In the genomic region with DNA sequence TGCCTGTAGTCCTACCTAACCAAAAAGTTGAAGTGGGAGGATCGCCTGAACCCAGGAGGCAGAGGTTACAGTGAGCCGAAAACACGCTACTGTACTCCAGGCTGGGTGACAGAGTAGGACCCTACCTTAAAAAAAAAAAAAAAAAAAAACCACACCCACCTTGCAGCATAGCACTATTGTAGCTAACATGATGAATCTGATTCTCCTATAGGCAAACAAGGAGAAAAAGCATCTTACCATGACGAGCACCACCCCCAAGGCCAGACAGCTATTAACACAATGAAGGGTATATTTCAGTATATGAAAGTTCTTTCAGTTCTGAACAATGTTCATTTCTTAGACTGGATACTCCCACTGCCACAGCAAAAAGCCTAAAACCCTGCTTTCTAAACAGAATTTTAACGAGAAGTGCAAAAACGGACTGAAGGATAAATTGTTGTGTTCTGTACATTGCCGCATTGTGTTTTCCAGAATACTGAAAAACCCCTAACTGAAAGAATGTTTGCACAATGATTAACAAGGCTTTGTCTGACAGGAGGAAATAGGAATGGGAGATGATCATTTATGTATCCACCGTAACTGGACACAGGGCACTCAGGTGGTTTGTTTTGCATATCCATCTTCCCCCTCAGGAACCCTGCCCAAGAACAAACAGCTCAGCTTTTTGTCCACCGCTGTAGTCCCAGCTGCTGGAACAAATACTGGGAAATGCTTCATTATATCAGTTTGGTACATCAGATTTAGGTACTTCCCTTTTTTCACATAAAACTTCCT, we compare ENCODE assay signal across 16 cellular contexts. TPM values are rescaled to one million over a fixed set of nuclear protein-coding genes. Genes with fewer than 3 reads are reported as not detected.
DNase-seq lines count a peak whose midpoint lies in the region; ATAC-seq, FAIRE-seq and TF ChIP-seq lines count a peak whose summit lies in the region.
"Had no signal": no experiment of that assay in that cellular context is flagged by ENCODE, and none has a peak within 500 bp of the region (broad histone marks: within the 10 kb centered on the region; RNA-seq: fewer than 3 reads in every experiment).

No MANE protein-coding gene starts in this region.

- H3K4me1 Mint-ChIP-seq in activated T-cell treated with anti-CD3 and anti-CD28 coated beads, Interleukin-2, amount 50 U/mL, for 24 hours (ENCODE audit: low read depth) = peaks cover 51% of the 10 kb centered on the region
- H3K4me1 Mint-ChIP-seq in GM23338 = peaks cover 17% of the 10 kb centered on the region

- no peak for FAIRE-seq in kidney (lab: Jason Lieb, UNC)
- FAIRE-seq: H1 had no signal

- H4K20me1 ChIP-seq in OCI-LY7 (ENCODE audit: insufficient read depth, low read length) (peaks cover 6% of the 10 kb centered on the region; the same call in 1 of the 2 replicates), GM23338 (replicated peaks; ENCODE audit: insufficient read depth) (peaks cover 29% of the 10 kb centered on the region)

- H3K79me2 ChIP-seq in OCI-LY7 (ENCODE audit: insufficient read depth, low read depth, low read length) (peaks cover 48% of the 10 kb centered on the region), GM23338 (replicated peaks; ENCODE audit: insufficient read depth) (peaks cover 94% of the 10 kb centered on the region)

- no peak for TF ChIP-seq CTCF in OCI-LY7 (conservative IDR thresholded peaks at IDR 0.05; ENCODE audit: low read length)
- no peak for TF ChIP-seq CTCF in kidney (IDR thresholded peaks at IDR 0.05; ENCODE audit: borderline replicate concordance, extremely low read depth, insufficient read depth)
- TF ChIP-seq CTCF in GM23338 (conservative IDR thresholded peaks at IDR 0.05; ENCODE audit: low read depth in 2 of 2) = no peak

- intact Hi-C loops in OCI-LY7 (cut with micrococcal nuclease; ENCODE audit: unreplicated experiment) = no loop called here
- intact Hi-C loops in kidney (cut with DNase I) = no loop called here

- H3K36me3 Mint-ChIP-seq in activated T-cell treated with anti-CD3 and anti-CD28 coated beads, Interleukin-2, amount 50 U/mL, for 24 hours (ENCODE audit: low read depth) = peaks cover 32% of the 10 kb centered on the region
- peaks cover 14% of the 10 kb centered on the region for H3K36me3 Mint-ChIP-seq in GM23338 (ENCODE audit: low read depth)

- H3K9me2 ChIP-seq in OCI-LY7 (ENCODE audit: insufficient read depth, low read length) = no peaks in the 10 kb centered on the region
- no peaks in the 10 kb centered on the region for H3K9me2 ChIP-seq in GM23338 (ENCODE audit: insufficient read depth)
- H3K9me2 ChIP-seq: SK-N-SH had no signal

- H3K27ac Mint-ChIP-seq in activated T-cell treated with anti-CD3 and anti-CD28 coated beads, Interleukin-2, amount 50 U/mL, for 24 hours = peak overlapping the region; percentile 44
- no peak overlapping the region for H3K27ac Mint-ChIP-seq in GM23338

- no peak overlapping the region for H3K9ac ChIP-seq in kidney (ENCODE audit: low read length in 2 of 2)
- H3K9ac ChIP-seq: SK-N-SH had no signal

- H3K9me3 ChIP-seq in OCI-LY7 (ENCODE audit: low read length) = no peaks in the 10 kb centered on the region
- H3K9me3 ChIP-seq in kidney (ENCODE audit: control insufficient read depth in 1 of 2, low read length in 2 of 2) = no peaks in the 10 kb centered on the region
- H3K9me3 ChIP-seq: SK-N-SH had no signal

- H3K4me2 ChIP-seq in OCI-LY7 (ENCODE audit: low read length) = peak overlapping the region; percentile 9; the same call in 1 of the 2 replicates
- H3K4me2 ChIP-seq in GM23338 = no peak overlapping the region
- H3K4me2 ChIP-seq: SK-N-SH had no signal

- BruUV-seq in OCI-LY7 (replicated peaks; lab: Mats Ljungman, UMichigan) = no TSS peak

- ATAC-seq in GM21423 (IDR thresholded peaks at IDR 0.05; ENCODE audit: unreplicated experiment) (no peak), GM23338 (no peak), GM21390 (IDR thresholded peaks at IDR 0.05; ENCODE audit: unreplicated experiment) (no peak)
- ATAC-seq: activated naive CD8-positive, alpha-beta T cell treated with anti-CD3 and anti-CD28 coated beads, Interleukin-2, amount 50 U/mL, for 24 hours; WTC11 had no signal

- 0 out of 2 replicates have a peak, but pooled peaks cover 5% of the 10 kb centered on the region for H3F3A ChIP-seq in GM23338 (replicated peaks; ENCODE audit: low read depth)

- POLR2A ChIA-PET in OCI-LY7 (lab: Charles Lee) = interaction anchor here (0.7 to 1.4 kb wide), 6 partner anchors 10 to 440 kb away, joined by 3 to 5 read pairs (median 4); partner anchors contain the start of genes PISD and PRR14L

- H3K27me3 Mint-ChIP-seq in activated T-cell treated with anti-CD3 and anti-CD28 coated beads, Interleukin-2, amount 50 U/mL, for 24 hours = no peaks in the 10 kb centered on the region
- peaks cover 6% of the 10 kb centered on the region for H3K27me3 Mint-ChIP-seq in GM23338 (ENCODE audit: insufficient read depth, low read depth, poor library complexity)
- H3K27me3 Mint-ChIP-seq: activated naive CD8-positive, alpha-beta T cell treated with anti-CD3 and anti-CD28 coated beads, Interleukin-2, amount 50 U/mL, for 24 hours; memory B cell had no signal

- no peaks in the 10 kb centered on the region for H3K27me3 ChIP-seq in GM23338 (ENCODE audit: insufficient read depth)

- H3K4me3 ChIP-seq in OCI-LY7 (ENCODE audit: low read depth, low read length, poor library complexity, severe bottlenecking) (no peak overlapping the region), kidney (ENCODE audit: low read length in 2 of 2) (no peak overlapping the region), GM23338 (no peak overlapping the region)

- no peak for DNase-seq in activated T-cell treated with anti-CD3 and anti-CD28 coated beads, Interleukin-2, amount 50 U/mL, for 24 hours
- no peak for DNase-seq in activated T-cell treated with anti-CD3 and anti-CD28 coated beads, Interleukin-2, amount 50 U/mL, for 1 hour
- no peak for DNase-seq in OCI-LY7 (ENCODE audit: low spot score)
- DNase-seq in kidney = no peak
- DNase-seq in GM23338 (ENCODE audit: low spot score) = no peak
- DNase-seq in NCI-H1930 (lab: John Stamatoyannopoulos, UW) = no peak
- DNase-seq: activated naive CD8-positive, alpha-beta T cell treated with anti-CD3 and anti-CD28 coated beads, Interleukin-2, amount 50 U/mL, for 24 hours; NCI-H524 treated with DMSO at 0.1 percent for 48 hours; SK-N-SH; stimulated activated CD4-positive, alpha-beta T cell treated with anti-CD3 and anti-CD28 coated beads, Interleukin-12 subunit alpha, Interleukin-12 subunit beta, amount 100 ng/mL, for 4 hours had no signal

- H2AFZ ChIP-seq in OCI-LY7 (ENCODE audit: low read length) (no peak overlapping the region), GM23338 (no peak overlapping the region)

- peaks cover 20% of the 10 kb centered on the region for H3K36me3 ChIP-seq in OCI-LY7 (ENCODE audit: insufficient read depth, low read length)
- H3K36me3 ChIP-seq in kidney (ENCODE audit: control insufficient read depth in 1 of 2, insufficient read depth in 2 of 2, low read length in 2 of 2) = peaks cover 3 to 4% of the 10 kb centered on the region in 2 donors
- peaks cover 6% of the 10 kb centered on the region; the same call in 1 of the 2 replicates for H3K36me3 ChIP-seq in GM23338 (ENCODE audit: insufficient read depth)

- H3K4me3 Mint-ChIP-seq in activated T-cell treated with anti-CD3 and anti-CD28 coated beads, Interleukin-2, amount 50 U/mL, for 24 hours = no peak overlapping the region
- no peak overlapping the region for H3K4me3 Mint-ChIP-seq in GM23338
- H3K4me3 Mint-ChIP-seq: activated naive CD8-positive, alpha-beta T cell treated with anti-CD3 and anti-CD28 coated beads, Interleukin-2, amount 50 U/mL, for 24 hours; WTC11 had no signal

- H3K4me1 ChIP-seq in OCI-LY7 (ENCODE audit: insufficient read depth, low read length, poor library complexity, severe bottlenecking) = peaks cover 38% of the 10 kb centered on the region
- H3K4me1 ChIP-seq in kidney (ENCODE audit: control insufficient read depth in 1 of 2, insufficient read depth in 1 of 2, low read depth in 1 of 2, low read length in 2 of 2) = peaks cover 3% of the 10 kb centered on the region in 2 donors
- peaks cover 18% of the 10 kb centered on the region for H3K4me1 ChIP-seq in GM23338 (ENCODE audit: insufficient read depth)

- CTCF ChIA-PET in OCI-LY7 (lab: Charles Lee; ENCODE audit: unreplicated experiment) = no interaction called here

- H3K27ac ChIP-seq in OCI-LY7 (ENCODE audit: low read depth, low read length, poor library complexity, severe bottlenecking) (no peak overlapping the region), kidney (ENCODE audit: low read depth in 2 of 2, low read length in 2 of 2) (peak overlapping the region; percentile 0 to 34), GM23338 (ENCODE audit: low read depth) (no peak overlapping the region)
- H3K27ac ChIP-seq: HL-60 had no signal

- no peaks in the 10 kb centered on the region for H3K9me3 Mint-ChIP-seq in activated T-cell treated with anti-CD3 and anti-CD28 coated beads, Interleukin-2, amount 50 U/mL, for 24 hours
- H3K9me3 Mint-ChIP-seq in GM23338 = no peaks in the 10 kb centered on the region
- H3K9me3 Mint-ChIP-seq: activated naive CD8-positive, alpha-beta T cell treated with anti-CD3 and anti-CD28 coated beads, Interleukin-2, amount 50 U/mL, for 24 hours; memory B cell; WTC11 had no signal

RNA-seq across cellular contexts. Expression of gene PISD, which starts 8.9 kb away (rescaled TPM):
- 21.5 and 25.7 TPM in 2 replicates for total RNA-seq in OCI-LY7 (2014; rRNA removed; shearing (Covaris generic))
- 39.4 and 51.9 TPM in 2 replicates for total RNA-seq in OCI-LY7 (2022)
- total RNA-seq in kidney = 64.9 TPM
- polyA plus RNA-seq in kidney (ENCODE audit: insufficient read depth, low read depth, low replicate concordance) = 27.3 TPM
- total RNA-seq in GM23338 (2014; rRNA removed; shearing (Covaris generic)) = 51.6 and 54.5 TPM in 2 replicates
- polyA plus RNA-seq in GM23338 (2016; fragmentation: Nextera tagmentation; extraction: Ambion mirVana) = 40.7 and 43.1 TPM in 2 replicates

Comparison
In these comparisons a context has a peak if more than half of its experiments do, and no peak if none do; other contexts are left out.
1. H3K27ac ChIP-seq: peak in kidney (2 of 2); none in OCI-LY7 (single experiment) and GM23338 (single experiment).